Comparison of ENCODE assay signal across 1 cellular context in the genomic region with DNA sequence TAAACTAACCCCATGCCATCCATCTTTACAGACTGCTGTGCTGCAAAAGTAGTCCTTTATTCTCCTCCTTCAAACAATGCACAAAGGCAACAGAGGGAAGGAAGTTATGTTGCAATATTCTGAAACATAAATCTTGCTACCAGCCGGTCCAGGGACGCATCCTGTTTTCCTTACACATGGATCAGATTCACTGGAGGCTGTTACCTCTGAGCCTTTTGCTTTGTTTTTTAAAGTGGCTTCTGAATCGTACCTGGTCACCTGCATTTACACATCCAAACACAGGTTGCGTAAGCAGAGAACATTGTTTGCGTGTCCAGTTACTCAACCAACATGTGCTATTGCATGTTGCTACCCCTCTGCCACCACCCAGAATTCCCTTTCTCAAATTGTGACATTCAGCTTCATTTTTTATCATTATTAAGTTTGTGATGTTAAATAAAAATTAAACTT.
TF ChIP-seq lines count a peak whose summit lies in the region.

No MANE protein-coding gene starts in this region.

TF ChIP-seq in HepG2, 621 proteins besides CTCF, POLR2A, EP300 and RAD21 (continued from another document and continues in another):
- no peak for TF ChIP-seq ZNF773 (CRISPR knock-in tag; IDR thresholded peaks at IDR 0.05; ENCODE audit: borderline replicate concordance)
- no peak for TF ChIP-seq MTA1 (CRISPR knock-in tag; IDR thresholded peaks at IDR 0.05; ENCODE audit: borderline replicate concordance)
- TF ChIP-seq ZKSCAN8 (CRISPR knock-in tag; IDR thresholded peaks at IDR 0.05; ENCODE audit: borderline replicate concordance), result peak; percentile 76; the same call in 1 of the 2 replicates
- no peak; the same call in 1 of the 2 replicates for TF ChIP-seq ZMYM3 (CRISPR knock-in tag; IDR thresholded peaks at IDR 0.05)
- TF ChIP-seq, protein P1, sequence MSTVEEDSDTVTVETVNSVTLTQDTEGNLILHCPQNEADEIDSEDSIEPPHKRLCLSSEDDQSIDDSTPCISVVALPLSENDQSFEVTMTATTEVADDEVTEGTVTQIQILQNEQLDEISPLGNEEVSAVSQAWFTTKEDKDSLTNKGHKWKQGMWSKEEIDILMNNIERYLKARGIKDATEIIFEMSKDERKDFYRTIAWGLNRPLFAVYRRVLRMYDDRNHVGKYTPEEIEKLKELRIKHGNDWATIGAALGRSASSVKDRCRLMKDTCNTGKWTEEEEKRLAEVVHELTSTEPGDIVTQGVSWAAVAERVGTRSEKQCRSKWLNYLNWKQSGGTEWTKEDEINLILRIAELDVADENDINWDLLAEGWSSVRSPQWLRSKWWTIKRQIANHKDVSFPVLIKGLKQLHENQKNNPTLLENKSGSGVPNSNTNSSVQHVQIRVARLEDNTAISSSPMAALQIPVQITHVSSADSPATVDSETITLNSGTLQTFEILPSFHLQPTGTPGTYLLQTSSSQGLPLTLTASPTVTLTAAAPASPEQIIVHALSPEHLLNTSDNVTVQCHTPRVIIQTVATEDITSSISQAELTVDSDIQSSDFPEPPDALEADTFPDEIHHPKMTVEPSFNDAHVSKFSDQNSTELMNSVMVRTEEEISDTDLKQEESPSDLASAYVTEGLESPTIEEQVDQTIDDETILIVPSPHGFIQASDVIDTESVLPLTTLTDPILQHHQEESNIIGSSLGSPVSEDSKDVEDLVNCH (CRISPR knock-in tag; IDR thresholded peaks at IDR 0.05), result no peak
- TF ChIP-seq, protein P2, sequence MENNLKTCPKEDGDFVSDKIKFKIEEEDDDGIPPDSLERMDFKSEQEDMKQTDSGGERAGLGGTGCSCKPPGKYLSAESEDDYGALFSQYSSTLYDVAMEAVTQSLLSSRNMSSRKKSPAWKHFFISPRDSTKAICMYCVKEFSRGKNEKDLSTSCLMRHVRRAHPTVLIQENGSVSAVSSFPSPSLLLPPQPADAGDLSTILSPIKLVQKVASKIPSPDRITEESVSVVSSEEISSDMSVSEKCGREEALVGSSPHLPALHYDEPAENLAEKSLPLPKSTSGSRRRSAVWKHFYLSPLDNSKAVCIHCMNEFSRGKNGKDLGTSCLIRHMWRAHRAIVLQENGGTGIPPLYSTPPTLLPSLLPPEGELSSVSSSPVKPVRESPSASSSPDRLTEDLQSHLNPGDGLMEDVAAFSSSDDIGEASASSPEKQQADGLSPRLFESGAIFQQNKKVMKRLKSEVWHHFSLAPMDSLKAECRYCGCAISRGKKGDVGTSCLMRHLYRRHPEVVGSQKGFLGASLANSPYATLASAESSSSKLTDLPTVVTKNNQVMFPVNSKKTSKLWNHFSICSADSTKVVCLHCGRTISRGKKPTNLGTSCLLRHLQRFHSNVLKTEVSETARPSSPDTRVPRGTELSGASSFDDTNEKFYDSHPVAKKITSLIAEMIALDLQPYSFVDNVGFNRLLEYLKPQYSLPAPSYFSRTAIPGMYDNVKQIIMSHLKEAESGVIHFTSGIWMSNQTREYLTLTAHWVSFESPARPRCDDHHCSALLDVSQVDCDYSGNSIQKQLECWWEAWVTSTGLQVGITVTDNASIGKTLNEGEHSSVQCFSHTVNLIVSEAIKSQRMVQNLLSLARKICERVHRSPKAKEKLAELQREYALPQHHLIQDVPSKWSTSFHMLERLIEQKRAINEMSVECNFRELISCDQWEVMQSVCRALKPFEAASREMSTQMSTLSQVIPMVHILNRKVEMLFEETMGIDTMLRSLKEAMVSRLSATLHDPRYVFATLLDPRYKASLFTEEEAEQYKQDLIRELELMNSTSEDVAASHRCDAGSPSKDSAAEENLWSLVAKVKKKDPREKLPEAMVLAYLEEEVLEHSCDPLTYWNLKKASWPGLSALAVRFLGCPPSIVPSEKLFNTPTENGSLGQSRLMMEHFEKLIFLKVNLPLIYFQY (CRISPR knock-in tag; IDR thresholded peaks at IDR 0.05; ENCODE audit: borderline replicate concordance), result no peak; the same call in 1 of the 2 replicates
- TF ChIP-seq, protein P3, sequence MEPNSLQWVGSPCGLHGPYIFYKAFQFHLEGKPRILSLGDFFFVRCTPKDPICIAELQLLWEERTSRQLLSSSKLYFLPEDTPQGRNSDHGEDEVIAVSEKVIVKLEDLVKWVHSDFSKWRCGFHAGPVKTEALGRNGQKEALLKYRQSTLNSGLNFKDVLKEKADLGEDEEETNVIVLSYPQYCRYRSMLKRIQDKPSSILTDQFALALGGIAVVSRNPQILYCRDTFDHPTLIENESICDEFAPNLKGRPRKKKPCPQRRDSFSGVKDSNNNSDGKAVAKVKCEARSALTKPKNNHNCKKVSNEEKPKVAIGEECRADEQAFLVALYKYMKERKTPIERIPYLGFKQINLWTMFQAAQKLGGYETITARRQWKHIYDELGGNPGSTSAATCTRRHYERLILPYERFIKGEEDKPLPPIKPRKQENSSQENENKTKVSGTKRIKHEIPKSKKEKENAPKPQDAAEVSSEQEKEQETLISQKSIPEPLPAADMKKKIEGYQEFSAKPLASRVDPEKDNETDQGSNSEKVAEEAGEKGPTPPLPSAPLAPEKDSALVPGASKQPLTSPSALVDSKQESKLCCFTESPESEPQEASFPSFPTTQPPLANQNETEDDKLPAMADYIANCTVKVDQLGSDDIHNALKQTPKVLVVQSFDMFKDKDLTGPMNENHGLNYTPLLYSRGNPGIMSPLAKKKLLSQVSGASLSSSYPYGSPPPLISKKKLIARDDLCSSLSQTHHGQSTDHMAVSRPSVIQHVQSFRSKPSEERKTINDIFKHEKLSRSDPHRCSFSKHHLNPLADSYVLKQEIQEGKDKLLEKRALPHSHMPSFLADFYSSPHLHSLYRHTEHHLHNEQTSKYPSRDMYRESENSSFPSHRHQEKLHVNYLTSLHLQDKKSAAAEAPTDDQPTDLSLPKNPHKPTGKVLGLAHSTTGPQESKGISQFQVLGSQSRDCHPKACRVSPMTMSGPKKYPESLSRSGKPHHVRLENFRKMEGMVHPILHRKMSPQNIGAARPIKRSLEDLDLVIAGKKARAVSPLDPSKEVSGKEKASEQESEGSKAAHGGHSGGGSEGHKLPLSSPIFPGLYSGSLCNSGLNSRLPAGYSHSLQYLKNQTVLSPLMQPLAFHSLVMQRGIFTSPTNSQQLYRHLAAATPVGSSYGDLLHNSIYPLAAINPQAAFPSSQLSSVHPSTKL (CRISPR knock-in tag; IDR thresholded peaks at IDR 0.05), result peak; percentile 99
- TF ChIP-seq ZSCAN30 (CRISPR knock-in tag; IDR thresholded peaks at IDR 0.05), result no peak
- no peak for TF ChIP-seq TBP (CRISPR knock-in tag; IDR thresholded peaks at IDR 0.05)
- TF ChIP-seq, protein P4, sequence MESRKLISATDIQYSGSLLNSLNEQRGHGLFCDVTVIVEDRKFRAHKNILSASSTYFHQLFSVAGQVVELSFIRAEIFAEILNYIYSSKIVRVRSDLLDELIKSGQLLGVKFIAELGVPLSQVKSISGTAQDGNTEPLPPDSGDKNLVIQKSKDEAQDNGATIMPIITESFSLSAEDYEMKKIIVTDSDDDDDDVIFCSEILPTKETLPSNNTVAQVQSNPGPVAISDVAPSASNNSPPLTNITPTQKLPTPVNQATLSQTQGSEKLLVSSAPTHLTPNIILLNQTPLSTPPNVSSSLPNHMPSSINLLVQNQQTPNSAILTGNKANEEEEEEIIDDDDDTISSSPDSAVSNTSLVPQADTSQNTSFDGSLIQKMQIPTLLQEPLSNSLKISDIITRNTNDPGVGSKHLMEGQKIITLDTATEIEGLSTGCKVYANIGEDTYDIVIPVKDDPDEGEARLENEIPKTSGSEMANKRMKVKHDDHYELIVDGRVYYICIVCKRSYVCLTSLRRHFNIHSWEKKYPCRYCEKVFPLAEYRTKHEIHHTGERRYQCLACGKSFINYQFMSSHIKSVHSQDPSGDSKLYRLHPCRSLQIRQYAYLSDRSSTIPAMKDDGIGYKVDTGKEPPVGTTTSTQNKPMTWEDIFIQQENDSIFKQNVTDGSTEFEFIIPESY (CRISPR knock-in tag; IDR thresholded peaks at IDR 0.05), result peak; percentile 45; the same call in 1 of the 2 replicates
- TF ChIP-seq ZNF674 (CRISPR knock-in tag; IDR thresholded peaks at IDR 0.05; ENCODE audit: low read depth), result no peak
- TF ChIP-seq, protein P5, sequence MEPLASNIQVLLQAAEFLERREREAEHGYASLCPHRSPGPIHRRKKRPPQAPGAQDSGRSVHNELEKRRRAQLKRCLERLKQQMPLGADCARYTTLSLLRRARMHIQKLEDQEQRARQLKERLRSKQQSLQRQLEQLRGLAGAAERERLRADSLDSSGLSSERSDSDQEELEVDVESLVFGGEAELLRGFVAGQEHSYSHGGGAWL (CRISPR knock-in tag; IDR thresholded peaks at IDR 0.05), result no peak
- TF ChIP-seq, protein P6, sequence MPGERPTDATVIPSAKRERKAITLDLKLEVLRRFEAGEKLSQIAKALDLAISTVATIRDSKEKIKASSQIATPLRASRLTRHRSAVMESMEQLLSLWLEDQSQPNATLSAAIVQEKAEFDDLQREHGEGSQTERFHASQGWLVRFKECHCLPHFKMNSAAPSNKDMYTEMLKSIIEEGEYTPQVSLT (CRISPR knock-in tag; IDR thresholded peaks at IDR 0.05; ENCODE audit: borderline replicate concordance, low read depth), result no peak
- no peak for TF ChIP-seq AKAP8 (CRISPR knock-in tag; IDR thresholded peaks at IDR 0.05)
- TF ChIP-seq CBX1 (IDR thresholded peaks at IDR 0.05; ENCODE audit: low read depth), result no peak
- 0 out of 2 replicates have a peak, but pooled peaks have one; percentile 60 for TF ChIP-seq RFXANK (CRISPR knock-in tag; IDR thresholded peaks at IDR 0.05)
- TF ChIP-seq NFIC (IDR thresholded peaks at IDR 0.05; ENCODE audit: low read length), result peak; percentile 84
- TF ChIP-seq NCOA2 (CRISPR knock-in tag; IDR thresholded peaks at IDR 0.05), result peak; percentile 94
- TF ChIP-seq, protein P7, sequence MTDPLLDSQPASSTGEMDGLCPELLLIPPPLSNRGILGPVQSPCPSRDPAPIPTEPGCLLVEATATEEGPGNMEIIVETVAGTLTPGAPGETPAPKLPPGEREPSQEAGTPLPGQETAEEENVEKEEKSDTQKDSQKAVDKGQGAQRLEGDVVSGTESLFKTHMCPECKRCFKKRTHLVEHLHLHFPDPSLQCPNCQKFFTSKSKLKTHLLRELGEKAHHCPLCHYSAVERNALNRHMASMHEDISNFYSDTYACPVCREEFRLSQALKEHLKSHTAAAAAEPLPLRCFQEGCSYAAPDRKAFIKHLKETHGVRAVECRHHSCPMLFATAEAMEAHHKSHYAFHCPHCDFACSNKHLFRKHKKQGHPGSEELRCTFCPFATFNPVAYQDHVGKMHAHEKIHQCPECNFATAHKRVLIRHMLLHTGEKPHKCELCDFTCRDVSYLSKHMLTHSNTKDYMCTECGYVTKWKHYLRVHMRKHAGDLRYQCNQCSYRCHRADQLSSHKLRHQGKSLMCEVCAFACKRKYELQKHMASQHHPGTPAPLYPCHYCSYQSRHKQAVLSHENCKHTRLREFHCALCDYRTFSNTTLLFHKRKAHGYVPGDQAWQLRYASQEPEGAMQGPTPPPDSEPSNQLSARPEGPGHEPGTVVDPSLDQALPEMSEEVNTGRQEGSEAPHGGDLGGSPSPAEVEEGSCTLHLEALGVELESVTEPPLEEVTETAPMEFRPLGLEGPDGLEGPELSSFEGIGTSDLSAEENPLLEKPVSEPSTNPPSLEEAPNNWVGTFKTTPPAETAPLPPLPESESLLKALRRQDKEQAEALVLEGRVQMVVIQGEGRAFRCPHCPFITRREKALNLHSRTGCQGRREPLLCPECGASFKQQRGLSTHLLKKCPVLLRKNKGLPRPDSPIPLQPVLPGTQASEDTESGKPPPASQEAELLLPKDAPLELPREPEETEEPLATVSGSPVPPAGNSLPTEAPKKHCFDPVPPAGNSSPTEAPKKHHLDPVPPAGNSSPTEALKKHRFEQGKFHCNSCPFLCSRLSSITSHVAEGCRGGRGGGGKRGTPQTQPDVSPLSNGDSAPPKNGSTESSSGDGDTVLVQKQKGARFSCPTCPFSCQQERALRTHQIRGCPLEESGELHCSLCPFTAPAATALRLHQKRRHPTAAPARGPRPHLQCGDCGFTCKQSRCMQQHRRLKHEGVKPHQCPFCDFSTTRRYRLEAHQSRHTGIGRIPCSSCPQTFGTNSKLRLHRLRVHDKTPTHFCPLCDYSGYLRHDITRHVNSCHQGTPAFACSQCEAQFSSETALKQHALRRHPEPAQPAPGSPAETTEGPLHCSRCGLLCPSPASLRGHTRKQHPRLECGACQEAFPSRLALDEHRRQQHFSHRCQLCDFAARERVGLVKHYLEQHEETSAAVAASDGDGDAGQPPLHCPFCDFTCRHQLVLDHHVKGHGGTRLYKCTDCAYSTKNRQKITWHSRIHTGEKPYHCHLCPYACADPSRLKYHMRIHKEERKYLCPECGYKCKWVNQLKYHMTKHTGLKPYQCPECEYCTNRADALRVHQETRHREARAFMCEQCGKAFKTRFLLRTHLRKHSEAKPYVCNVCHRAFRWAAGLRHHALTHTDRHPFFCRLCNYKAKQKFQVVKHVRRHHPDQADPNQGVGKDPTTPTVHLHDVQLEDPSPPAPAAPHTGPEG (CRISPR knock-in tag; IDR thresholded peaks at IDR 0.05), result no peak
- TF ChIP-seq POLR2AphosphoS2 (IDR thresholded peaks at IDR 0.05; ENCODE audit: low read depth, low read length), result no peak
- TF ChIP-seq RFX1 (IDR thresholded peaks at IDR 0.05), result no peak
- TF ChIP-seq STAG1 (CRISPR knock-in tag; IDR thresholded peaks at IDR 0.05), result 0 out of 2 replicates have a peak, but pooled peaks have one; percentile 2
- peak; percentile 35; the same call in 1 of the 2 replicates for TF ChIP-seq NKX3-1 (CRISPR knock-in tag; IDR thresholded peaks at IDR 0.05)
- TF ChIP-seq WIZ (CRISPR knock-in tag; IDR thresholded peaks at IDR 0.05), result no peak
- TF ChIP-seq, protein P8, sequence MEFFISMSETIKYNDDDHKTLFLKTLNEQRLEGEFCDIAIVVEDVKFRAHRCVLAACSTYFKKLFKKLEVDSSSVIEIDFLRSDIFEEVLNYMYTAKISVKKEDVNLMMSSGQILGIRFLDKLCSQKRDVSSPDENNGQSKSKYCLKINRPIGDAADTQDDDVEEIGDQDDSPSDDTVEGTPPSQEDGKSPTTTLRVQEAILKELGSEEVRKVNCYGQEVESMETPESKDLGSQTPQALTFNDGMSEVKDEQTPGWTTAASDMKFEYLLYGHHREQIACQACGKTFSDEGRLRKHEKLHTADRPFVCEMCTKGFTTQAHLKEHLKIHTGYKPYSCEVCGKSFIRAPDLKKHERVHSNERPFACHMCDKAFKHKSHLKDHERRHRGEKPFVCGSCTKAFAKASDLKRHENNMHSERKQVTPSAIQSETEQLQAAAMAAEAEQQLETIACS (CRISPR knock-in tag; IDR thresholded peaks at IDR 0.05), result no peak
- no peak for TF ChIP-seq HES4 (CRISPR knock-in tag; IDR thresholded peaks at IDR 0.05; ENCODE audit: borderline replicate concordance)
- TF ChIP-seq ZC3H13 (CRISPR knock-in tag; IDR thresholded peaks at IDR 0.05), result no peak
- TF ChIP-seq SMARCC2 (IDR thresholded peaks at IDR 0.05), result no peak
- TF ChIP-seq FOXA1 (IDR thresholded peaks at IDR 0.05), result no peak
- peak; percentile 81 for TF ChIP-seq FOXA1 (CRISPR knock-in tag; IDR thresholded peaks at IDR 0.05)
- TF ChIP-seq, protein P9, sequence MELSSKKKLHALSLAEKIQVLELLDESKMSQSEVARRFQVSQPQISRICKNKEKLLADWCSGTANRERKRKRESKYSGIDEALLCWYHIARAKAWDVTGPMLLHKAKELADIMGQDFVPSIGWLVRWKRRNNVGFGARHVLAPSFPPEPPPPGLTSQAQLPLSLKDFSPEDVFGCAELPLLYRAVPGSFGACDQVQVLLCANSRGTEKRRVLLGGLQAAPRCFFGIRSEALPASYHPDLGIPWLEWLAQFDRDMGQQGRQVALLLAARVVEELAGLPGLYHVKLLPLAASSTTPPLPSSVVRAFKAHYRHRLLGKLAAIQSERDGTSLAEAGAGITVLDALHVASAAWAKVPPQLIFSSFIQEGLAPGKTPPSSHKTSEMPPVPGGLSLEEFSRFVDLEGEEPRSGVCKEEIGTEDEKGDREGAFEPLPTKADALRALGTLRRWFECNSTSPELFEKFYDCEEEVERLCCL (CRISPR knock-in tag; IDR thresholded peaks at IDR 0.05; ENCODE audit: borderline replicate concordance), result no peak
